ENCODE assay signal across 6 cellular contexts in the genomic region with DNA sequence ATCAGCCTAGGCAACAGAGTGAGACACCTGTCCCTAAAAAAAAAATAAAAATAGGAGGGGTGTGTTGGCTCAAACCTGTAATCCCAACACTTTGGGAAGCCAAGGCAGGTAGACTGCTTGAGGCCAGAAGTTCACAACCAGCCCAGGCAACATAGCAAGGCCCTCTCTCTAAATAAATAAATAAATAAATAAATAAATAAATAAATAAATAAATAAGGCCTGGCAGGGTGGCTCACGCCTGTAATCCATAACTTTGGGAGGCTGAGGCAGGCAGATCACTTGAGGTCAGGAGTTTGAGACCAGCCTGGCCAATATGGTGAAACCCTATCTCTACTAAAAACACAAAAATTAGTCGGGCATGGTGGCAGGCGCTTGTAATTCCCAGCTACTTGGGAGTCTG. TPM values are rescaled to one million over a fixed set of nuclear protein-coding genes. Genes with fewer than 3 reads are reported as not detected.
"Had no signal": no experiment of that assay in that cellular context is flagged by ENCODE, and none has a peak within 500 bp of the region (broad histone marks: within the 10 kb centered on the region; RNA-seq: fewer than 3 reads in every experiment).

No MANE protein-coding gene starts in this region.

RNA-seq across cellular contexts. Expression of gene MCHR1, which starts 54.0 kb away (rescaled TPM):
- total RNA-seq: LHCN-M2, MCF 10A, NCI-H460, OCI-LY7, RPMI7951, SK-MEL-5 had no signal
